ENCODE assay signal across 12 cellular contexts in genomic region chr1:67771152-67771551, GRCh38.
DNase-seq lines count a peak whose midpoint lies in the region; FAIRE-seq and TF ChIP-seq lines count a peak whose summit lies in the region.
"Had no signal": no experiment of that assay in that cellular context is flagged by ENCODE, and none has a peak within 500 bp of the region (broad histone marks: within the 10 kb centered on the region; RNA-seq: fewer than 3 reads in every experiment).

No MANE protein-coding gene starts in this region.

- FAIRE-seq in keratinocyte (lab: Jason Lieb, UNC) = peak; percentile 73

- TF ChIP-seq CTCF in A673 (conservative IDR thresholded peaks at IDR 0.05; ENCODE audit: low read depth, low read length) = 0 out of 2 replicates have a peak, but pooled peaks have one; percentile 17
- TF ChIP-seq CTCF in HEK293 (tag by site-specific recombination; IDR thresholded peaks at IDR 0.05) = no peak
- TF ChIP-seq CTCF in keratinocyte (optimal IDR thresholded peaks at IDR 0.05 in 1 of 3, IDR thresholded peaks at IDR 0.05 in 1 of 3, conservative IDR thresholded peaks at IDR 0.05 in 1 of 3; ENCODE audit: extremely low read depth in 1 of 3, insufficient read depth in 2 of 3, low read length in 3 of 3) = peak; percentile 31 to 67 (median 53)

- BruUV-seq in A673 (replicated peaks; lab: Mats Ljungman, UMichigan) = no TSS peak

- intact Hi-C loops in A673 (cut with micrococcal nuclease; ENCODE audit: unreplicated experiment) = no loop called here

- H3K27me3 ChIP-seq in A673 (replicated peaks; ENCODE audit: insufficient read depth, low read depth, low read length, poor library complexity) (no peaks in the 10 kb centered on the region), adipocyte (replicated peaks; ENCODE audit: control insufficient read depth, insufficient read depth, low read length) (no peaks in the 10 kb centered on the region), keratinocyte (ENCODE audit: control insufficient read depth, extremely low read depth, insufficient read depth, low read length) (no peaks in the 10 kb centered on the region)
- H3K27me3 ChIP-seq: sigmoid colon had no signal

- no peak for DNase-seq in A673 (ENCODE audit: low spot score)
- peak; percentile 55 for DNase-seq in adipocyte (ENCODE audit: low read depth)
- peak; percentile 81 for DNase-seq in keratinocyte (ENCODE audit: low read depth, low spot score)
- no peak for DNase-seq in central memory CD4-positive, alpha-beta T cell
- DNase-seq in NOMO-1 treated with DMSO at 0.1 percent for 48 hours (lab: John Stamatoyannopoulos, UW; ENCODE audit: unreplicated experiment) = no peak
- DNase-seq in C1 segment of cervical spinal cord (lab: John Stamatoyannopoulos, UW) = no peak
- no peak for DNase-seq in stimulated activated CD4-positive, alpha-beta T cell treated with anti-CD3 and anti-CD28 coated beads, Interleukin-4, amount 100 ng/mL, for 4 hours
- DNase-seq: H7, left ventricle myocardium inferior, NCI-H2081 treated with DMSO at 0.1 percent for 48 hours, sigmoid colon had no signal

- peak overlapping the region; percentile 7 for H3K4me2 ChIP-seq in keratinocyte (ENCODE audit: control insufficient read depth, extremely low read depth, insufficient read depth, low read depth, low read length)

- CTCF ChIA-PET in A673 (lab: Charles Lee) (interaction anchor here (0.7 to 1.0 kb wide), 2 partner anchors 34 to 346 kb away, joined by 3 read pairs; no protein-coding TSS in a partner anchor), HEK293 (lab: Yijun Ruan, JAX) (interaction anchor here (0.5 to 5.4 kb wide), 19 partner anchors 9 to 239 kb away, joined by 3 to 52 read pairs (median 3); no protein-coding TSS in a partner anchor)

- POLR2A ChIA-PET in A673 (lab: Charles Lee; ENCODE audit: low non-redundant PET) (no interaction called here), HEK293 (lab: Yijun Ruan, JAX) (interaction anchor here (0.6 to 2.6 kb wide), 8 partner anchors 11 to 115 kb away, joined by 3 to 25 read pairs (median 4); partner anchors contain the start of genes GADD45A and GNG12)

- H3K4me1 ChIP-seq in A673 (ENCODE audit: insufficient read depth, low read length, poor library complexity, severe bottlenecking) = peaks cover 7% of the 10 kb centered on the region
- H3K4me1 ChIP-seq in HEK293 (ENCODE audit: control insufficient read depth, insufficient read depth, low read length) = peaks cover 7% of the 10 kb centered on the region; the same call in 1 of the 2 replicates
- peaks cover 34% of the 10 kb centered on the region for H3K4me1 ChIP-seq in adipocyte (ENCODE audit: control insufficient read depth, insufficient read depth, low read length)
- H3K4me1 ChIP-seq in keratinocyte (ENCODE audit: control insufficient read depth, extremely low read depth, insufficient read depth, low read length) = peaks cover 34% of the 10 kb centered on the region

- H3K9me1 ChIP-seq in keratinocyte (ENCODE audit: control insufficient read depth, extremely low read depth, insufficient read depth, low read length) = peaks cover 8% of the 10 kb centered on the region

- H3K79me2 ChIP-seq in keratinocyte (ENCODE audit: control insufficient read depth, insufficient read depth, low read length) = peaks cover 74% of the 10 kb centered on the region

- H3K27ac ChIP-seq in A673 (ENCODE audit: low read depth, low read length, poor library complexity, severe bottlenecking) (no peak overlapping the region), HEK293 (ENCODE audit: extremely low read depth, low read depth, low read length) (no peak overlapping the region), keratinocyte (ENCODE audit: control insufficient read depth, insufficient read depth, low read length) (peak overlapping the region; percentile 25)
- H3K27ac ChIP-seq: left ventricle myocardium inferior had no signal

- H3K9me3 ChIP-seq in A673 (ENCODE audit: low read depth, low read length, poor library complexity, severe bottlenecking) (no peaks in the 10 kb centered on the region), HEK293 (ENCODE audit: control insufficient read depth, insufficient read depth, low read depth, low read length) (no peaks in the 10 kb centered on the region), adipocyte (ENCODE audit: control insufficient read depth, low read length) (no peaks in the 10 kb centered on the region), keratinocyte (ENCODE audit: control insufficient read depth, low read depth, low read length) (no peaks in the 10 kb centered on the region)
- H3K9me3 ChIP-seq: left ventricle myocardium inferior, sigmoid colon had no signal

- dilution Hi-C loops in keratinocyte (cut with MboI; ENCODE audit: extremely low pct_ligation_motif_present, low sequenced_read_pairs) = no loop called here

- H3K36me3 ChIP-seq in A673 (ENCODE audit: insufficient read depth, low read length, poor library complexity, severe bottlenecking) = no peaks in the 10 kb centered on the region
- no peaks in the 10 kb centered on the region for H3K36me3 ChIP-seq in HEK293 (ENCODE audit: control insufficient read depth in 2 of 2, insufficient read depth in 1 of 2, low read length in 2 of 2)
- peaks cover 59% of the 10 kb centered on the region for H3K36me3 ChIP-seq in adipocyte (ENCODE audit: control insufficient read depth, insufficient read depth, low read length, severe bottlenecking)
- peaks cover 14 to 30% of the 10 kb centered on the region in 2 experiments for H3K36me3 ChIP-seq in keratinocyte (ENCODE audit: control insufficient read depth in 2 of 2, extremely low read depth in 1 of 2, insufficient read depth in 2 of 2, low read length in 2 of 2)
- H3K36me3 ChIP-seq: sigmoid colon had no signal

- no peak overlapping the region for H2AFZ ChIP-seq in keratinocyte (ENCODE audit: control insufficient read depth, low read length)

- H3K9ac ChIP-seq in adipocyte (ENCODE audit: low read length) (no peak overlapping the region), keratinocyte (ENCODE audit: control insufficient read depth, extremely low read depth, insufficient read depth, low read length) (no peak overlapping the region)

- H4K20me1 ChIP-seq in keratinocyte (ENCODE audit: control insufficient read depth, extremely low read depth, insufficient read depth, low read length) = peaks cover 3% of the 10 kb centered on the region

- H3K4me3 ChIP-seq in A673 (ENCODE audit: low read depth, low read length, poor library complexity, severe bottlenecking) (no peak overlapping the region), HEK293 (ENCODE audit: low read depth, low read length) (no peak overlapping the region), adipocyte (ENCODE audit: low read length) (no peak overlapping the region), keratinocyte (ENCODE audit: control insufficient read depth in 2 of 3, extremely low read depth in 1 of 3, insufficient read depth in 2 of 3, low read depth in 1 of 3, low read length in 3 of 3) (no peak overlapping the region)
- H3K4me3 ChIP-seq: left ventricle myocardium inferior, sigmoid colon had no signal

TF ChIP-seq in HEK293, 187 proteins besides CTCF, POLR2A, EP300 and RAD21:
- TF ChIP-seq ZNF768 (tag by site-specific recombination; IDR thresholded peaks at IDR 0.05) (peak; percentile 66; the same call in 1 of the 2 replicates), ZNF302 (tag by site-specific recombination; IDR thresholded peaks at IDR 0.05; ENCODE audit: low read depth) (no peak)

Comparison
In these comparisons a context has a peak if more than half of its experiments do, and no peak if none do; other contexts are left out.
1. DNase-seq: peak in adipocyte (single experiment) and keratinocyte (single experiment); none in A673 (single experiment), central memory CD4-positive, alpha-beta T cell (single experiment), NOMO-1 treated with DMSO at 0.1 percent for 48 hours (single experiment), C1 segment of cervical spinal cord (0 of 14) and stimulated activated CD4-positive, alpha-beta T cell treated with anti-CD3 and anti-CD28 coated beads, Interleukin-4, amount 100 ng/mL, for 4 hours (0 of 2).